Comparison of ENCODE assay signal across 18 cellular contexts in the genomic region with DNA sequence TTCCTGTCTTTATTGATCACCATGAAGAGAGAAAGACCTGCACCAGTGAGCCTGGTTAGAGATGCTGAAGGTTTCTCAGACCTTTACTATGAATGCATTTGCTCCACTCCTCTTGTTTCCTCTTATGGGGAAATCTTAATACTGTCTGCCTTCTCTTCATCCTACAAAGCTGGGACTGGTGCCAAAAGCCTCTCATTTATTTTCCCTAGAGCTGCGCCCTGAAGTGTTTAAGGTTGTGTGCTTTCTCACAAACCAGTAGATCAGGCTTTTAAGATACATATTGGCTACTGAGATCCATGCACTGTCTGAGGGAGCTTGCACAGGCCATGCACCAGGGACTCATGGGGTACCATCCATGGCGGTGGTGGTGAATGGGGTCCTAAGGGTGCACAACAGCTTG.
DNase-seq lines count a peak whose midpoint lies in the region; ATAC-seq, FAIRE-seq and TF ChIP-seq lines count a peak whose summit lies in the region.
"Had no signal": no experiment of that assay in that cellular context is flagged by ENCODE, and none has a peak within 500 bp of the region (broad histone marks: within the 10 kb centered on the region; RNA-seq: fewer than 3 reads in every experiment).

No MANE protein-coding gene starts in this region.

- H3K36me3 ChIP-seq in endodermal cell (ENCODE audit: control insufficient read depth, insufficient read depth, low read length) (peaks cover 12% of the 10 kb centered on the region), prostate gland (no peaks in the 10 kb centered on the region)

- no peak overlapping the region for H3K27ac Mint-ChIP-seq in endodermal cell
- no peak overlapping the region for H3K27ac Mint-ChIP-seq in CD4-positive, alpha-beta T cell
- H3K27ac Mint-ChIP-seq: CD4-positive, CD25-positive, alpha-beta regulatory T cell had no signal

- H3K9me3 Mint-ChIP-seq in endodermal cell = peaks cover 59% of the 10 kb centered on the region
- peaks cover 7% of the 10 kb centered on the region for H3K9me3 Mint-ChIP-seq in CD4-positive, alpha-beta T cell

- H3K36me3 Mint-ChIP-seq in endodermal cell (ENCODE audit: low read depth) = peaks cover 41% of the 10 kb centered on the region
- H3K36me3 Mint-ChIP-seq in CD4-positive, alpha-beta T cell (ENCODE audit: low read depth) = no peaks in the 10 kb centered on the region
- H3K36me3 Mint-ChIP-seq: CD4-positive, CD25-positive, alpha-beta regulatory T cell had no signal

- 91 to 100% methylated on average over 1 to 2 of the region's 2 CpGs for WGBS in endodermal cell (ENCODE audit: insufficient coverage in 1 of 2, insufficient read length in 1 of 2), 2 experiments
- 68% methylated on average over 2 of the region's 2 CpGs for WGBS in prostate gland

- intact Hi-C loops in prostate gland (cut with DNase I) = no loop called here
- intact Hi-C loops in CD4-positive, alpha-beta T cell (cut with DNase I, micrococcal nuclease) = no loop called here

- no peaks in the 10 kb centered on the region for H3K27me3 Mint-ChIP-seq in endodermal cell (ENCODE audit: insufficient read depth)
- H3K27me3 Mint-ChIP-seq in CD4-positive, alpha-beta T cell = no peaks in the 10 kb centered on the region

- CTCF ChIA-PET in CD4-positive, alpha-beta T cell (lab: Charles Lee) = no interaction called here

- H3K27me3 ChIP-seq in endodermal cell (ENCODE audit: control insufficient read depth, insufficient read depth, low read length, poor library complexity, severe bottlenecking) (no peaks in the 10 kb centered on the region), prostate gland (replicated peaks; ENCODE audit: insufficient read depth) (no peaks in the 10 kb centered on the region)
- H3K27me3 ChIP-seq in CD4-positive, alpha-beta T cell (ENCODE audit: control insufficient read depth, insufficient read depth, low read length) = no peaks in the 10 kb centered on the region
- H3K27me3 ChIP-seq: BLaER1 had no signal

- no peak for ATAC-seq in CD4-positive, alpha-beta T cell (ENCODE audit: poor library complexity)
- ATAC-seq: HCT116 had no signal

- POLR2A ChIA-PET in CD4-positive, alpha-beta T cell (lab: Charles Lee) = no interaction called here

- H3K4me3 ChIP-seq in endodermal cell (ENCODE audit: low read length) = peak overlapping the region; percentile 67
- H3K4me3 ChIP-seq in prostate gland = no peak overlapping the region
- H3K4me3 ChIP-seq: BLaER1, GM23248 had no signal

- TF ChIP-seq CTCF in endodermal cell (conservative IDR thresholded peaks at IDR 0.05) (no peak), prostate gland (IDR thresholded peaks at IDR 0.05) (no peak)
- no peak for TF ChIP-seq CTCF in CD4-positive, alpha-beta T cell (IDR thresholded peaks at IDR 0.05)

- TF ChIP-seq POLR2A in prostate gland (IDR thresholded peaks at IDR 0.05) = no peak

- peaks cover 17% of the 10 kb centered on the region for H3K4me1 Mint-ChIP-seq in endodermal cell
- H3K4me1 Mint-ChIP-seq in CD4-positive, alpha-beta T cell (ENCODE audit: low read depth) = no peaks in the 10 kb centered on the region
- H3K4me1 Mint-ChIP-seq: CD4-positive, CD25-positive, alpha-beta regulatory T cell had no signal

- FAIRE-seq in HTR-8/SVneo (lab: Jason Lieb, UNC) = peak; percentile 80
- FAIRE-seq: H54 had no signal

- H3K27ac ChIP-seq in endodermal cell (ENCODE audit: low read depth, low read length) (no peak overlapping the region), prostate gland (no peak overlapping the region)
- H3K27ac ChIP-seq in CD4-positive, alpha-beta T cell (ENCODE audit: low read depth, low read length) = no peak overlapping the region
- H3K27ac ChIP-seq: BLaER1, GM23248, HL-60 had no signal

- H3K4me3 Mint-ChIP-seq in endodermal cell = no peak overlapping the region
- H3K4me3 Mint-ChIP-seq in CD4-positive, alpha-beta T cell = no peak overlapping the region
- H3K4me3 Mint-ChIP-seq: CD4-positive, CD25-positive, alpha-beta regulatory T cell had no signal

- peak; percentile 1 for DNase-seq in DMS79 treated with DMSO at 0.1 percent for 48 hours (lab: John Stamatoyannopoulos, UW)
- DNase-seq in DMS79 (lab: John Stamatoyannopoulos, UW) = no peak
- no peak for DNase-seq in HTR-8/SVneo (ENCODE audit: insufficient read length, low spot score)
- no peak for DNase-seq in endodermal cell
- peak; percentile 33 for DNase-seq in prostate gland (ENCODE audit: low spot score)
- no peak for DNase-seq in CD4-positive, alpha-beta T cell
- no peak for DNase-seq in activated gamma-delta T cell (lab: John Stamatoyannopoulos, UW)
- DNase-seq: 8988T; AML-193; Calu3; CD4-positive, CD25-positive, alpha-beta regulatory T cell; GM23248; IMR-90; KBM-7 had no signal

- no peak overlapping the region for H3K9ac ChIP-seq in endodermal cell (ENCODE audit: extremely low read depth, low read length, poor library complexity, severe bottlenecking)
- H3K9ac ChIP-seq: BLaER1, GM23248 had no signal

- H3K9me3 ChIP-seq in endodermal cell (ENCODE audit: control insufficient read depth, low read length) (peaks cover 70% of the 10 kb centered on the region), prostate gland (no peaks in the 10 kb centered on the region)
- H3K9me3 ChIP-seq in CD4-positive, alpha-beta T cell (ENCODE audit: control insufficient read depth, low read length) = no peaks in the 10 kb centered on the region

- no peaks in the 10 kb centered on the region for H3K4me1 ChIP-seq in endodermal cell (ENCODE audit: control insufficient read depth, insufficient read depth, low read length)
- H3K4me1 ChIP-seq in prostate gland (replicated peaks) = no peaks in the 10 kb centered on the region
- H3K4me1 ChIP-seq: BLaER1 had no signal

Comparison
In these comparisons a context has a peak if more than half of its experiments do, and no peak if none do; other contexts are left out.
1. DNase-seq: peak in DMS79 treated with DMSO at 0.1 percent for 48 hours (single experiment) and prostate gland (single experiment); none in DMS79 (single experiment), HTR-8/SVneo (single experiment), endodermal cell (single experiment), CD4-positive, alpha-beta T cell (0 of 10) and activated gamma-delta T cell (single experiment).